ENCODE assay signal across 1 cellular context in the genomic region with DNA sequence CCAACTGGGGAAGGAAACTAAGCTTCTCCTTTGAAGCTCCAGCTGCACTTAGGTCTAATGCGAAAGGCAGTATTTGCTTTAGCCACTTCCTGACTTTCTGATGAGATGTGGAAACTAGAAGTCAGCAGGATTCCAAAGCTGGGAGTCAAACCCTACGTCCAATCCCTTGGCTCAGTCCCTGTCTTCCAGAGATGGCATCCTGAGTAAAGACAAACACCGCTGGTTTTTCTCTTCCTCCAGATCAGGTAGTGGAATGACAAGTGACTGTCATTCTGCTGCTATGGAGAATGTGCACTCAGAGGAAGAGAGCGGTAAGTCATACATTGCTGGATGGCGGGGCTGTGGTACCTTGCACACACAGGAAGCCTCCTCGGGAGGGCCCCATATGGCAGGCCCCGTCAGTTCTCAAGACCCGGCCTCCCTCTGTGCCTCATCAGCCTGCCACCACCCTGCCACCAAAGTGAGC.
TF ChIP-seq lines count a peak whose summit lies in the region.

No MANE protein-coding gene starts in this region.

TF ChIP-seq in HepG2, 621 proteins besides CTCF, POLR2A, EP300 and RAD21 (continued from another document and continues in another):
- TF ChIP-seq SAP130 (CRISPR knock-in tag; IDR thresholded peaks at IDR 0.05; ENCODE audit: low read depth) (peak; percentile 30; the same call in 1 of the 2 replicates), ELF1 (CRISPR knock-in tag; IDR thresholded peaks at IDR 0.05) (peak; percentile 62), IKZF4 (CRISPR knock-in tag; IDR thresholded peaks at IDR 0.05; ENCODE audit: borderline replicate concordance, low read depth, not compliant biosample characterization) (no peak), ZNF251 (CRISPR knock-in tag; IDR thresholded peaks at IDR 0.05) (no peak), SIN3A (IDR thresholded peaks at IDR 0.05; ENCODE audit: borderline replicate concordance, low read depth, low read length) (no peak), SPEN (CRISPR knock-in tag; IDR thresholded peaks at IDR 0.05; ENCODE audit: low read depth) (peak; percentile 45; the same call in 1 of the 2 replicates), ZNF7 (CRISPR knock-in tag; IDR thresholded peaks at IDR 0.05) (peak; percentile 81), AGO1 (IDR thresholded peaks at IDR 0.05; ENCODE audit: low read depth, low read length, poor library complexity, severe bottlenecking) (no peak), HNF4A (CRISPR knock-in tag; IDR thresholded peaks at IDR 0.05) (no peak), WIZ (CRISPR knock-in tag; IDR thresholded peaks at IDR 0.05) (0 out of 2 replicates have a peak, but pooled peaks have one; percentile 32), ZNF24 (IDR thresholded peaks at IDR 0.05) (no peak), ZBTB7A (CRISPR knock-in tag; IDR thresholded peaks at IDR 0.05) (no peak), SP1 (IDR thresholded peaks at IDR 0.05) (no peak), SP1 (CRISPR knock-in tag; IDR thresholded peaks at IDR 0.05) (no peak), DNMT1 (CRISPR knock-in tag; IDR thresholded peaks at IDR 0.05) (no peak), TCF7 (IDR thresholded peaks at IDR 0.05; ENCODE audit: low read depth) (peak; percentile 29; the same call in 1 of the 2 replicates), NFYC (CRISPR knock-in tag; IDR thresholded peaks at IDR 0.05) (no peak), SP2 (CRISPR knock-in tag; IDR thresholded peaks at IDR 0.05) (no peak), SMAD3 (CRISPR knock-in tag; IDR thresholded peaks at IDR 0.05) (no peak), HDAC1 (CRISPR knock-in tag; IDR thresholded peaks at IDR 0.05) (no peak), ZNF292 (CRISPR knock-in tag; IDR thresholded peaks at IDR 0.05; ENCODE audit: borderline replicate concordance, low read depth) (0 out of 2 replicates have a peak, but pooled peaks have one; percentile 16), SAFB2 (CRISPR knock-in tag; IDR thresholded peaks at IDR 0.05; ENCODE audit: borderline replicate concordance, low read depth) (0 out of 2 replicates have a peak, but pooled peaks have one; percentile 45), ZNF224 (CRISPR knock-in tag; IDR thresholded peaks at IDR 0.05) (no peak), ZMYM4 (CRISPR knock-in tag; IDR thresholded peaks at IDR 0.05) (peak; percentile 34; the same call in 1 of the 2 replicates), TAF15 (IDR thresholded peaks at IDR 0.05; ENCODE audit: low read depth, low read length, poor library complexity, severe bottlenecking) (no peak), ZSCAN30 (CRISPR knock-in tag; IDR thresholded peaks at IDR 0.05) (no peak), ZNF34 (CRISPR knock-in tag; IDR thresholded peaks at IDR 0.05; ENCODE audit: borderline replicate concordance) (no peak), KDM5B (CRISPR knock-in tag; IDR thresholded peaks at IDR 0.05; ENCODE audit: borderline replicate concordance) (no peak), SALL1 (CRISPR knock-in tag; IDR thresholded peaks at IDR 0.05) (0 out of 2 replicates have a peak, but pooled peaks have one; percentile 4), CHD2 (IDR thresholded peaks at IDR 0.05; ENCODE audit: low read depth, low read length) (no peak), ZNF75D (CRISPR knock-in tag; IDR thresholded peaks at IDR 0.05; ENCODE audit: borderline replicate concordance) (no peak), ZNF773 (CRISPR knock-in tag; IDR thresholded peaks at IDR 0.05; ENCODE audit: borderline replicate concordance) (no peak), SMARCC2 (IDR thresholded peaks at IDR 0.05) (no peak), TBX3 (IDR thresholded peaks at IDR 0.05; ENCODE audit: borderline replicate concordance) (no peak), ZFP41 (CRISPR knock-in tag; IDR thresholded peaks at IDR 0.05; ENCODE audit: borderline replicate concordance) (no peak), NKX3-1 (CRISPR knock-in tag; IDR thresholded peaks at IDR 0.05) (0 out of 2 replicates have a peak, but pooled peaks have one; percentile 36), THAP11 (CRISPR knock-in tag; IDR thresholded peaks at IDR 0.05) (0 out of 2 replicates have a peak, but pooled peaks have one; percentile 4), MEIS1 (CRISPR knock-in tag; IDR thresholded peaks at IDR 0.05; ENCODE audit: borderline replicate concordance) (no peak)
- TF ChIP-seq, protein P1, sequence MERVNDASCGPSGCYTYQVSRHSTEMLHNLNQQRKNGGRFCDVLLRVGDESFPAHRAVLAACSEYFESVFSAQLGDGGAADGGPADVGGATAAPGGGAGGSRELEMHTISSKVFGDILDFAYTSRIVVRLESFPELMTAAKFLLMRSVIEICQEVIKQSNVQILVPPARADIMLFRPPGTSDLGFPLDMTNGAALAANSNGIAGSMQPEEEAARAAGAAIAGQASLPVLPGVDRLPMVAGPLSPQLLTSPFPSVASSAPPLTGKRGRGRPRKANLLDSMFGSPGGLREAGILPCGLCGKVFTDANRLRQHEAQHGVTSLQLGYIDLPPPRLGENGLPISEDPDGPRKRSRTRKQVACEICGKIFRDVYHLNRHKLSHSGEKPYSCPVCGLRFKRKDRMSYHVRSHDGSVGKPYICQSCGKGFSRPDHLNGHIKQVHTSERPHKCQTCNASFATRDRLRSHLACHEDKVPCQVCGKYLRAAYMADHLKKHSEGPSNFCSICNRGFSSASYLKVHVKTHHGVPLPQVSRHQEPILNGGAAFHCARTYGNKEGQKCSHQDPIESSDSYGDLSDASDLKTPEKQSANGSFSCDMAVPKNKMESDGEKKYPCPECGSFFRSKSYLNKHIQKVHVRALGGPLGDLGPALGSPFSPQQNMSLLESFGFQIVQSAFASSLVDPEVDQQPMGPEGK (CRISPR knock-in tag; IDR thresholded peaks at IDR 0.05) = no peak
- TF ChIP-seq, protein P2, sequence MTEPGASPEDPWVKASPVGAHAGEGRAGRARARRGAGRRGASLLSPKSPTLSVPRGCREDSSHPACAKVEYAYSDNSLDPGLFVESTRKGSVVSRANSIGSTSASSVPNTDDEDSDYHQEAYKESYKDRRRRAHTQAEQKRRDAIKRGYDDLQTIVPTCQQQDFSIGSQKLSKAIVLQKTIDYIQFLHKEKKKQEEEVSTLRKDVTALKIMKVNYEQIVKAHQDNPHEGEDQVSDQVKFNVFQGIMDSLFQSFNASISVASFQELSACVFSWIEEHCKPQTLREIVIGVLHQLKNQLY (CRISPR knock-in tag; IDR thresholded peaks at IDR 0.05) = no peak
- TF ChIP-seq, protein P3, sequence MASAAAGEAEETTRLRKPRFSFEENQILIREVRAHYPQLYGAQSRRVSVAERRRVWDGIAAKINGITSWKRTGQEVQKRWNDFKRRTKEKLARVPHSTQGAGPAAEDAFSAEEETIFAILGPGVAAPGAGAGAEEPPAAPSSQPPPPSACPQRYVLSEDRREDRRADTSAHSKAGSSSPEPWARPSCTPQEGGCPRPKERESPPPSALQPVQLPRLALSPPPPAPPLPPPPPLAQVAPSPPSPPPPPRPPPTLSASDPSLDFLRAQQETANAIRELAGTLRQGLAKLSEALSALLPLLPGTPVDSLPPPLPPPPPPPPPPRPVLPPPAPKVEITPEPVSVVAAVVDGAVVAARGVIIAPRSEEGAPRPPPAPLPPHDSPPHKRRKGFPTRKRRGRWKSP (CRISPR knock-in tag; IDR thresholded peaks at IDR 0.05) = no peak
- TF ChIP-seq, protein P4, sequence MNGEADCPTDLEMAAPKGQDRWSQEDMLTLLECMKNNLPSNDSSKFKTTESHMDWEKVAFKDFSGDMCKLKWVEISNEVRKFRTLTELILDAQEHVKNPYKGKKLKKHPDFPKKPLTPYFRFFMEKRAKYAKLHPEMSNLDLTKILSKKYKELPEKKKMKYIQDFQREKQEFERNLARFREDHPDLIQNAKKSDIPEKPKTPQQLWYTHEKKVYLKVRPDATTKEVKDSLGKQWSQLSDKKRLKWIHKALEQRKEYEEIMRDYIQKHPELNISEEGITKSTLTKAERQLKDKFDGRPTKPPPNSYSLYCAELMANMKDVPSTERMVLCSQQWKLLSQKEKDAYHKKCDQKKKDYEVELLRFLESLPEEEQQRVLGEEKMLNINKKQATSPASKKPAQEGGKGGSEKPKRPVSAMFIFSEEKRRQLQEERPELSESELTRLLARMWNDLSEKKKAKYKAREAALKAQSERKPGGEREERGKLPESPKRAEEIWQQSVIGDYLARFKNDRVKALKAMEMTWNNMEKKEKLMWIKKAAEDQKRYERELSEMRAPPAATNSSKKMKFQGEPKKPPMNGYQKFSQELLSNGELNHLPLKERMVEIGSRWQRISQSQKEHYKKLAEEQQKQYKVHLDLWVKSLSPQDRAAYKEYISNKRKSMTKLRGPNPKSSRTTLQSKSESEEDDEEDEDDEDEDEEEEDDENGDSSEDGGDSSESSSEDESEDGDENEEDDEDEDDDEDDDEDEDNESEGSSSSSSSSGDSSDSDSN (CRISPR knock-in tag; IDR thresholded peaks at IDR 0.05) = no peak
- TF ChIP-seq, protein P5, sequence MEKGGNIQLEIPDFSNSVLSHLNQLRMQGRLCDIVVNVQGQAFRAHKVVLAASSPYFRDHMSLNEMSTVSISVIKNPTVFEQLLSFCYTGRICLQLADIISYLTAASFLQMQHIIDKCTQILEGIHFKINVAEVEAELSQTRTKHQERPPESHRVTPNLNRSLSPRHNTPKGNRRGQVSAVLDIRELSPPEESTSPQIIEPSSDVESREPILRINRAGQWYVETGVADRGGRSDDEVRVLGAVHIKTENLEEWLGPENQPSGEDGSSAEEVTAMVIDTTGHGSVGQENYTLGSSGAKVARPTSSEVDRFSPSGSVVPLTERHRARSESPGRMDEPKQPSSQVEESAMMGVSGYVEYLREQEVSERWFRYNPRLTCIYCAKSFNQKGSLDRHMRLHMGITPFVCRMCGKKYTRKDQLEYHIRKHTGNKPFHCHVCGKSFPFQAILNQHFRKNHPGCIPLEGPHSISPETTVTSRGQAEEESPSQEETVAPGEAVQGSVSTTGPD (CRISPR knock-in tag; IDR thresholded peaks at IDR 0.05) = no peak
- TF ChIP-seq, protein P6, sequence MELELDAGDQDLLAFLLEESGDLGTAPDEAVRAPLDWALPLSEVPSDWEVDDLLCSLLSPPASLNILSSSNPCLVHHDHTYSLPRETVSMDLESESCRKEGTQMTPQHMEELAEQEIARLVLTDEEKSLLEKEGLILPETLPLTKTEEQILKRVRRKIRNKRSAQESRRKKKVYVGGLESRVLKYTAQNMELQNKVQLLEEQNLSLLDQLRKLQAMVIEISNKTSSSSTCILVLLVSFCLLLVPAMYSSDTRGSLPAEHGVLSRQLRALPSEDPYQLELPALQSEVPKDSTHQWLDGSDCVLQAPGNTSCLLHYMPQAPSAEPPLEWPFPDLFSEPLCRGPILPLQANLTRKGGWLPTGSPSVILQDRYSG (CRISPR knock-in tag; IDR thresholded peaks at IDR 0.05) = no peak
- TF ChIP-seq, protein P7, sequence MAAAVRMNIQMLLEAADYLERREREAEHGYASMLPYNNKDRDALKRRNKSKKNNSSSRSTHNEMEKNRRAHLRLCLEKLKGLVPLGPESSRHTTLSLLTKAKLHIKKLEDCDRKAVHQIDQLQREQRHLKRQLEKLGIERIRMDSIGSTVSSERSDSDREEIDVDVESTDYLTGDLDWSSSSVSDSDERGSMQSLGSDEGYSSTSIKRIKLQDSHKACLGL (CRISPR knock-in tag; IDR thresholded peaks at IDR 0.05) = no peak
- TF ChIP-seq, protein P8, sequence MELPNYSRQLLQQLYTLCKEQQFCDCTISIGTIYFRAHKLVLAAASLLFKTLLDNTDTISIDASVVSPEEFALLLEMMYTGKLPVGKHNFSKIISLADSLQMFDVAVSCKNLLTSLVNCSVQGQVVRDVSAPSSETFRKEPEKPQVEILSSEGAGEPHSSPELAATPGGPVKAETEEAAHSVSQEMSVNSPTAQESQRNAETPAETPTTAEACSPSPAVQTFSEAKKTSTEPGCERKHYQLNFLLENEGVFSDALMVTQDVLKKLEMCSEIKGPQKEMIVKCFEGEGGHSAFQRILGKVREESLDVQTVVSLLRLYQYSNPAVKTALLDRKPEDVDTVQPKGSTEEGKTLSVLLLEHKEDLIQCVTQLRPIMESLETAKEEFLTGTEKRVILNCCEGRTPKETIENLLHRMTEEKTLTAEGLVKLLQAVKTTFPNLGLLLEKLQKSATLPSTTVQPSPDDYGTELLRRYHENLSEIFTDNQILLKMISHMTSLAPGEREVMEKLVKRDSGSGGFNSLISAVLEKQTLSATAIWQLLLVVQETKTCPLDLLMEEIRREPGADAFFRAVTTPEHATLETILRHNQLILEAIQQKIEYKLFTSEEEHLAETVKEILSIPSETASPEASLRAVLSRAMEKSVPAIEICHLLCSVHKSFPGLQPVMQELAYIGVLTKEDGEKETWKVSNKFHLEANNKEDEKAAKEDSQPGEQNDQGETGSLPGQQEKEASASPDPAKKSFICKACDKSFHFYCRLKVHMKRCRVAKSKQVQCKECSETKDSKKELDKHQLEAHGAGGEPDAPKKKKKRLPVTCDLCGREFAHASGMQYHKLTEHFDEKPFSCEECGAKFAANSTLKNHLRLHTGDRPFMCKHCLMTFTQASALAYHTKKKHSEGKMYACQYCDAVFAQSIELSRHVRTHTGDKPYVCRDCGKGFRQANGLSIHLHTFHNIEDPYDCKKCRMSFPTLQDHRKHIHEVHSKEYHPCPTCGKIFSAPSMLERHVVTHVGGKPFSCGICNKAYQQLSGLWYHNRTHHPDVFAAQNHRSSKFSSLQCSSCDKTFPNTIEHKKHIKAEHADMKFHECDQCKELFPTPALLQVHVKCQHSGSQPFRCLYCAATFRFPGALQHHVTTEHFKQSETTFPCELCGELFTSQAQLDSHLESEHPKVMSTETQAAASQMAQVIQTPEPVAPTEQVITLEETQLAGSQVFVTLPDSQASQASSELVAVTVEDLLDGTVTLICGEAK (IDR thresholded peaks at IDR 0.05) = no peak
- TF ChIP-seq, protein P8 (CRISPR knock-in tag; IDR thresholded peaks at IDR 0.05) = no peak
